In the genomic region with DNA sequence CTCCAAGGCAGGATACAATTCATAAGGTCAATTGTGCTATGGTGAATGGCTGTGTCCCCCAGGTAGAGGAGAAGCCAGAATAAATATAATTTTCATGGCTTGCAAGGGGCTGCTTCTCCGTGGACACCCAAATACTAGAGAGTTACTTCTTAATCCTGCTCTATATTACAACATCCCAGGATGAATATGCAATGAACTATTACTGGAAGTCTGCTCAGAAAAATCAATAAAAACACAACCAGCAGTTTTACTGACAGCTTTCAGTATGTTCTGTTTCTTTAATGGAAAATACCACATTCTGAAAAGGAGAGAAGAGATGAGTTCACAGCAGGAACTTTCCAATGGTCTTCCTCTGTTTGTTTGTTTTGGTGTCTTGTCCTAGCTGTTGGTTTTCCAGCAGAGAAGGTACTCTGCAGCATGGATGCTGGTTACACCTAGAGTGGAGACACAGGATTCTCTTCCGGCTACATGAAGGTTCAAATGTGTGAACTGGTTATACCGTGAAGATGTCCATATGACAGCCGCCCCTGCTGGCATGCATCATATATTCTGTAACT, we compare ENCODE assay signal across 2 cellular contexts.
TF ChIP-seq lines count a peak whose summit lies in the region.

No MANE protein-coding gene starts in this region.

TF ChIP-seq in liver, 16 proteins besides CTCF, POLR2A, EP300 and RAD21 (continued from another document):
- TF ChIP-seq FOXA1 (IDR thresholded peaks at IDR 0.05) = no peak
- TF ChIP-seq GABPA (IDR thresholded peaks at IDR 0.05 in 1 of 2, conservative IDR thresholded peaks at IDR 0.05 in 1 of 2) = no peak
- TF ChIP-seq RXRA (IDR thresholded peaks at IDR 0.05) = peak; percentile 19 to 52
- peak; percentile 39 for TF ChIP-seq SP1 (IDR thresholded peaks at IDR 0.05)
- TF ChIP-seq HNF4A (conservative IDR thresholded peaks at IDR 0.05) = peak; percentile 29 to 47
- TF ChIP-seq MAX (IDR thresholded peaks at IDR 0.05) = peak; percentile 1

TF ChIP-seq in HepG2, 621 proteins besides CTCF, POLR2A, EP300 and RAD21 (continued from another document):
- TF ChIP-seq, protein P1, sequence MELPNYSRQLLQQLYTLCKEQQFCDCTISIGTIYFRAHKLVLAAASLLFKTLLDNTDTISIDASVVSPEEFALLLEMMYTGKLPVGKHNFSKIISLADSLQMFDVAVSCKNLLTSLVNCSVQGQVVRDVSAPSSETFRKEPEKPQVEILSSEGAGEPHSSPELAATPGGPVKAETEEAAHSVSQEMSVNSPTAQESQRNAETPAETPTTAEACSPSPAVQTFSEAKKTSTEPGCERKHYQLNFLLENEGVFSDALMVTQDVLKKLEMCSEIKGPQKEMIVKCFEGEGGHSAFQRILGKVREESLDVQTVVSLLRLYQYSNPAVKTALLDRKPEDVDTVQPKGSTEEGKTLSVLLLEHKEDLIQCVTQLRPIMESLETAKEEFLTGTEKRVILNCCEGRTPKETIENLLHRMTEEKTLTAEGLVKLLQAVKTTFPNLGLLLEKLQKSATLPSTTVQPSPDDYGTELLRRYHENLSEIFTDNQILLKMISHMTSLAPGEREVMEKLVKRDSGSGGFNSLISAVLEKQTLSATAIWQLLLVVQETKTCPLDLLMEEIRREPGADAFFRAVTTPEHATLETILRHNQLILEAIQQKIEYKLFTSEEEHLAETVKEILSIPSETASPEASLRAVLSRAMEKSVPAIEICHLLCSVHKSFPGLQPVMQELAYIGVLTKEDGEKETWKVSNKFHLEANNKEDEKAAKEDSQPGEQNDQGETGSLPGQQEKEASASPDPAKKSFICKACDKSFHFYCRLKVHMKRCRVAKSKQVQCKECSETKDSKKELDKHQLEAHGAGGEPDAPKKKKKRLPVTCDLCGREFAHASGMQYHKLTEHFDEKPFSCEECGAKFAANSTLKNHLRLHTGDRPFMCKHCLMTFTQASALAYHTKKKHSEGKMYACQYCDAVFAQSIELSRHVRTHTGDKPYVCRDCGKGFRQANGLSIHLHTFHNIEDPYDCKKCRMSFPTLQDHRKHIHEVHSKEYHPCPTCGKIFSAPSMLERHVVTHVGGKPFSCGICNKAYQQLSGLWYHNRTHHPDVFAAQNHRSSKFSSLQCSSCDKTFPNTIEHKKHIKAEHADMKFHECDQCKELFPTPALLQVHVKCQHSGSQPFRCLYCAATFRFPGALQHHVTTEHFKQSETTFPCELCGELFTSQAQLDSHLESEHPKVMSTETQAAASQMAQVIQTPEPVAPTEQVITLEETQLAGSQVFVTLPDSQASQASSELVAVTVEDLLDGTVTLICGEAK (IDR thresholded peaks at IDR 0.05) = no peak
- TF ChIP-seq, protein P1 (CRISPR knock-in tag; IDR thresholded peaks at IDR 0.05) = no peak
- TF ChIP-seq ELF4 (CRISPR knock-in tag; IDR thresholded peaks at IDR 0.05; ENCODE audit: borderline replicate concordance) (no peak), HIVEP1 (CRISPR knock-in tag; IDR thresholded peaks at IDR 0.05) (no peak)
